In genomic region chr14:59188461-59189280, GRCh38 we compare ENCODE assay signal across 8 cellular contexts. TPM values are rescaled to one million over a fixed set of nuclear protein-coding genes. Genes with fewer than 3 reads are reported as not detected.
DNase-seq lines count a peak whose midpoint lies in the region; ATAC-seq, FAIRE-seq and TF ChIP-seq lines count a peak whose summit lies in the region.

Gene DAAM1 (plus strand): TSS chr14:59188667. CDS start chr14:59263478, 74,811 bp downstream.

- H3K27me3 ChIP-seq in prostate gland (replicated peaks; ENCODE audit: insufficient read depth), result no peaks in the 10 kb centered on the region

- TF ChIP-seq CTCF in prostate gland (IDR thresholded peaks at IDR 0.05), result peak in 2 of 4 experiments; percentile 4 to 14

- no peaks in the 10 kb centered on the region for H3K36me3 ChIP-seq in prostate gland
- no peaks in the 10 kb centered on the region for H3K36me3 ChIP-seq in urinary bladder (ENCODE audit: insufficient read depth)

- TF ChIP-seq POLR2A in GM12892 (IDR thresholded peaks at IDR 0.05; ENCODE audit: low read depth, low read length) (peak; percentile 76), prostate gland (IDR thresholded peaks at IDR 0.05) (peak; percentile 99)

- WGBS in prostate gland, result under 1% methylated on average over 58 of the region's 68 CpGs
- WGBS in urinary bladder, result under 1% methylated on average over 68 of the region's 68 CpGs

- ATAC-seq in HG02852 (IDR thresholded peaks at IDR 0.05; ENCODE audit: unreplicated experiment) (peak; percentile 87), left cardiac atrium (peak; percentile 96 to 97)

- H3K4me1 ChIP-seq in prostate gland (replicated peaks) (no peaks in the 10 kb centered on the region), urinary bladder (ENCODE audit: insufficient read depth) (no peaks in the 10 kb centered on the region)

- H3K9me3 ChIP-seq in prostate gland, result no peaks in the 10 kb centered on the region

- H3K27ac ChIP-seq in prostate gland (peak within 1 kb of the TSS; percentile 94 to 95), urinary bladder (ENCODE audit: low read depth) (peak within 1 kb of the TSS; percentile 96)

- peak; percentile 96 for FAIRE-seq in GM12892 (lab: Jason Lieb, UNC)

- H3K4me3 ChIP-seq in prostate gland (peak within 1 kb of the TSS; percentile 66 to 76), urinary bladder (ENCODE audit: low read depth, low read length) (peak within 1 kb of the TSS; percentile 86)

- peak; percentile 74 for DNase-seq in GM12892 (ENCODE audit: insufficient read length)
- peak; percentile 96 for DNase-seq in NCI-H146 (lab: John Stamatoyannopoulos, UW)
- DNase-seq in amniotic stem cell (lab: John Stamatoyannopoulos, UW), result peak; percentile 94
- DNase-seq in left cardiac atrium, result peak; percentile 98
- DNase-seq in prostate gland (ENCODE audit: low spot score), result peak; percentile 99

- intact Hi-C loops in T-helper 1 cell treated with Interleukin-12 subunit alpha and Interleukin-12 subunit beta and Interleukin-4 antibody, amounts not matched to agents 30 ng/mL and 1 ng/mL, for 36 hours (cut with micrococcal nuclease), result loop anchor here (1.0 to 2.0 kb wide), 17 partner anchors 61 to 1798 kb away; partner anchors contain the start of genes ACTR10, ARID4A, CCDC175 and DACT1
- intact Hi-C loops in left cardiac atrium (cut with DNase I), result loop anchor here in 1 of 2 donors (5.0 to 10.0 kb wide), 4 partner anchors 56 to 906 kb away; partner anchors contain the start of gene PCNX4
- intact Hi-C loops in prostate gland (cut with DNase I), result loop anchor here (5.0 kb wide), 2 partner anchors 144 to 239 kb away; no protein-coding TSS in a partner anchor

RNA-seq across cellular contexts. Expression of gene DAAM1, which starts in this region (rescaled TPM):
- polyA plus RNA-seq in GM12892 (2012; ENCODE audit: missing spikeins), result 9.7 TPM
- total RNA-seq in T-helper 1 cell treated with Interleukin-12 subunit alpha and Interleukin-12 subunit beta and Interleukin-4 antibody, amounts not matched to agents 30 ng/mL and 1 ng/mL, for 36 hours, result 11.1 and 18.5 TPM in 2 replicates
- total RNA-seq in left cardiac atrium, result 10 to 100 TPM; 87.2 to 97.1 TPM
- total RNA-seq in prostate gland, result 10 to 100 TPM; 35.4 to 58.3 TPM
- 85.2 TPM for total RNA-seq in urinary bladder
- 24.2 TPM for polyA plus RNA-seq in urinary bladder

Comparison
In these comparisons a context has a peak if more than half of its experiments do, and no peak if none do; other contexts are left out.
1. Peak in every context shown above with its lines: DNase-seq, ATAC-seq, H3K4me3 ChIP-seq and H3K27ac ChIP-seq.